Comparison of ENCODE assay signal across 14 cellular contexts in genomic region chr17:57561072-57561861, GRCh38.
DNase-seq lines count a peak whose midpoint lies in the region; ATAC-seq and TF ChIP-seq lines count a peak whose summit lies in the region.
"Had no signal": no experiment of that assay in that cellular context is flagged by ENCODE, and none has a peak within 500 bp of the region (broad histone marks: within the 10 kb centered on the region; RNA-seq: fewer than 3 reads in every experiment).

No MANE protein-coding gene starts in this region.

- no peaks in the 10 kb centered on the region for H3K9me3 Mint-ChIP-seq in activated naive CD8-positive, alpha-beta T cell treated with anti-CD3 and anti-CD28 coated beads, Interleukin-2, amount 50 U/mL, for 24 hours
- H3K9me3 Mint-ChIP-seq in activated naive CD8-positive, alpha-beta T cell treated with anti-CD3 and anti-CD28 coated beads for 36 hours: no peaks in the 10 kb centered on the region
- H3K9me3 Mint-ChIP-seq in type B pancreatic cell: no peaks in the 10 kb centered on the region
- H3K9me3 Mint-ChIP-seq: central memory CD8-positive, alpha-beta T cell had no signal

- no peak for DNase-seq in activated naive CD8-positive, alpha-beta T cell treated with anti-CD3 and anti-CD28 coated beads, Interleukin-2, amount 50 U/mL, for 24 hours
- no peak for DNase-seq in activated naive CD8-positive, alpha-beta T cell treated with anti-CD3 and anti-CD28 coated beads for 36 hours
- DNase-seq in NCI-H510A (lab: John Stamatoyannopoulos, UW) (peak; percentile 45), choroid plexus epithelial cell (ENCODE audit: low read depth) (peak; percentile 21), type B pancreatic cell (ENCODE audit: extremely low spot score, unreplicated experiment) (no peak), AG08396 (ENCODE audit: low spot score) (no peak), NCI-H1694 treated with DMSO at 0.1 percent for 48 hours (lab: John Stamatoyannopoulos, UW) (no peak)
- DNase-seq in activated CD8-positive, alpha-beta memory T cell treated with anti-CD3 and anti-CD28 coated beads, Interleukin-2, amount 50 U/mL, for 4 hours: no peak
- DNase-seq: activated CD8-positive, alpha-beta memory T cell treated with anti-CD3 and anti-CD28 coated beads, Interleukin-2, amount 10 ng/mL, durations not matched to agents 7 days and 5 days; activated naive CD4-positive, alpha-beta T cell treated with anti-CD3 and anti-CD28 coated beads, Interleukin-2, amount 50 U/mL, for 16 hours; NCI-H1092 treated with DMSO at 0.1 percent for 48 hours; NCI-H526 treated with DMSO at 0.1 percent for 48 hours had no signal

- H3K27me3 Mint-ChIP-seq in activated naive CD8-positive, alpha-beta T cell treated with anti-CD3 and anti-CD28 coated beads, Interleukin-2, amount 50 U/mL, for 24 hours: no peaks in the 10 kb centered on the region
- no peaks in the 10 kb centered on the region for H3K27me3 Mint-ChIP-seq in activated naive CD8-positive, alpha-beta T cell treated with anti-CD3 and anti-CD28 coated beads for 36 hours
- peaks cover 3% of the 10 kb centered on the region for H3K27me3 Mint-ChIP-seq in type B pancreatic cell
- H3K27me3 Mint-ChIP-seq: activated CD8-positive, alpha-beta memory T cell treated with anti-CD3 and anti-CD28 coated beads, Interleukin-2, amount 10 ng/mL, durations not matched to agents 7 days and 5 days; central memory CD8-positive, alpha-beta T cell had no signal

- peak overlapping the region; percentile 54 for H3K27ac Mint-ChIP-seq in activated naive CD8-positive, alpha-beta T cell treated with anti-CD3 and anti-CD28 coated beads, Interleukin-2, amount 50 U/mL, for 24 hours
- H3K27ac Mint-ChIP-seq in activated naive CD8-positive, alpha-beta T cell treated with anti-CD3 and anti-CD28 coated beads for 36 hours: no peak overlapping the region
- H3K27ac Mint-ChIP-seq in type B pancreatic cell: peak overlapping the region; percentile 81
- H3K27ac Mint-ChIP-seq: activated CD8-positive, alpha-beta memory T cell treated with anti-CD3 and anti-CD28 coated beads, Interleukin-2, amount 10 ng/mL, durations not matched to agents 7 days and 5 days had no signal

- no peak overlapping the region for H3K4me3 Mint-ChIP-seq in activated naive CD8-positive, alpha-beta T cell treated with anti-CD3 and anti-CD28 coated beads, Interleukin-2, amount 50 U/mL, for 24 hours
- no peak overlapping the region for H3K4me3 Mint-ChIP-seq in activated naive CD8-positive, alpha-beta T cell treated with anti-CD3 and anti-CD28 coated beads for 36 hours
- H3K4me3 Mint-ChIP-seq in type B pancreatic cell: peak overlapping the region; percentile 72
- H3K4me3 Mint-ChIP-seq: activated CD8-positive, alpha-beta memory T cell treated with anti-CD3 and anti-CD28 coated beads, Interleukin-2, amount 10 ng/mL, durations not matched to agents 7 days and 5 days; central memory CD8-positive, alpha-beta T cell had no signal

- no peaks in the 10 kb centered on the region for H3K36me3 Mint-ChIP-seq in activated naive CD8-positive, alpha-beta T cell treated with anti-CD3 and anti-CD28 coated beads, Interleukin-2, amount 50 U/mL, for 24 hours (ENCODE audit: low read depth)
- no peaks in the 10 kb centered on the region for H3K36me3 Mint-ChIP-seq in activated naive CD8-positive, alpha-beta T cell treated with anti-CD3 and anti-CD28 coated beads for 36 hours
- peaks cover 22% of the 10 kb centered on the region for H3K36me3 Mint-ChIP-seq in type B pancreatic cell
- H3K36me3 Mint-ChIP-seq: activated CD8-positive, alpha-beta memory T cell treated with anti-CD3 and anti-CD28 coated beads, Interleukin-2, amount 10 ng/mL, durations not matched to agents 7 days and 5 days had no signal

- no peak for TF ChIP-seq CTCF in choroid plexus epithelial cell (conservative IDR thresholded peaks at IDR 0.05; ENCODE audit: low read depth, low read length)
- TF ChIP-seq CTCF in type B pancreatic cell (conservative IDR thresholded peaks at IDR 0.05): no peak

- H3K4me1 Mint-ChIP-seq in activated naive CD8-positive, alpha-beta T cell treated with anti-CD3 and anti-CD28 coated beads, Interleukin-2, amount 50 U/mL, for 24 hours: peaks cover 25% of the 10 kb centered on the region
- H3K4me1 Mint-ChIP-seq in activated naive CD8-positive, alpha-beta T cell treated with anti-CD3 and anti-CD28 coated beads for 36 hours: peaks cover 7% of the 10 kb centered on the region
- peaks cover 65% of the 10 kb centered on the region for H3K4me1 Mint-ChIP-seq in type B pancreatic cell (ENCODE audit: unreplicated experiment)

- no peak overlapping the region for H3K4me3 ChIP-seq in choroid plexus epithelial cell (ENCODE audit: low read depth, low read length)
- H3K4me3 ChIP-seq: SJSA1 had no signal

- no peak for ATAC-seq in activated naive CD8-positive, alpha-beta T cell treated with anti-CD3 and anti-CD28 coated beads, Interleukin-2, amount 50 U/mL, for 24 hours
- ATAC-seq: activated CD8-positive, alpha-beta memory T cell treated with anti-CD3 and anti-CD28 coated beads, Interleukin-2, amount 10 ng/mL, durations not matched to agents 7 days and 5 days had no signal

Comparison
In these comparisons a context has a peak if more than half of its experiments do, and no peak if none do; other contexts are left out.
1. DNase-seq: peak in NCI-H510A (single experiment) and choroid plexus epithelial cell (single experiment); none in activated naive CD8-positive, alpha-beta T cell treated with anti-CD3 and anti-CD28 coated beads, Interleukin-2, amount 50 U/mL, for 24 hours (single experiment), activated naive CD8-positive, alpha-beta T cell treated with anti-CD3 and anti-CD28 coated beads for 36 hours (single experiment), type B pancreatic cell (single experiment), activated CD8-positive, alpha-beta memory T cell treated with anti-CD3 and anti-CD28 coated beads, Interleukin-2, amount 50 U/mL, for 4 hours (single experiment), AG08396 (single experiment) and NCI-H1694 treated with DMSO at 0.1 percent for 48 hours (single experiment).